In the genomic region with DNA sequence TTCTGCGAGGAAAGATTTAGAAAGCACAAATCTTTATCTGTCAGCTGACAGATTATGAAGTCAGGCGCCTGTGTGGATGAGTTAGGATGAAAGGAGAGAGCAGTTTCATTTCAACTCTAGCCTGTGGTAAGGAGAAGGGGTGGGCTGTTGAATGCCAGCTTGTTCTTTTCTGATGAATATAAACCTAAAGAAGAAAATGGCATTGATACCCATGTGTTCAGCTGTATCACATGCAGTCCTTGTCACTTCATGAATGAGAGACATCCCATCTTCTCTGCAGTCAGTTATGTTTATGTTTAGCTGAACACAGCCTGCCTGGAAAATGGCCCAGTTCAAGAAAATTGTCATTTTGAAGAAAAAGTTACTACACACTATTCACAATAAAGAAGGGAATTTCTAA, we compare ENCODE assay signal across 20 cellular contexts.
DNase-seq lines count a peak whose midpoint lies in the region; ATAC-seq, FAIRE-seq and TF ChIP-seq lines count a peak whose summit lies in the region.
"Had no signal": no experiment of that assay in that cellular context is flagged by ENCODE, and none has a peak within 500 bp of the region (broad histone marks: within the 10 kb centered on the region; RNA-seq: fewer than 3 reads in every experiment).

No MANE protein-coding gene starts in this region.

- no TSS peak for BruUV-seq in HepG2 (replicated peaks; lab: Mats Ljungman, UMichigan)

- no peak for TF ChIP-seq POLR2A in HepG2 (IDR thresholded peaks at IDR 0.05; ENCODE audit: insufficient read depth in 1 of 2, low read depth in 2 of 2, low read length in 2 of 2)

- FAIRE-seq in HepG2 (lab: Jason Lieb, UNC): no peak

- no peaks in the 10 kb centered on the region for H3K9me3 Mint-ChIP-seq in activated CD4-positive, alpha-beta T cell treated with anti-CD3 and anti-CD28 coated beads for 36 hours (ENCODE audit: low read depth)
- H3K9me3 Mint-ChIP-seq: neural progenitor cell had no signal

- WGBS in HepG2 (ENCODE audit: low lambda C conversion rate): 0% methylated on average over 2 of the region's 2 CpGs

- no peaks in the 10 kb centered on the region for H3K36me3 ChIP-seq in HepG2 (replicated peaks in 1 of 2; ENCODE audit: control insufficient read depth in 1 of 2, insufficient read depth in 2 of 2, low read length in 2 of 2)
- H3K36me3 ChIP-seq: BLaER1, breast epithelium, gastroesophageal sphincter, neural progenitor cell had no signal

- no peaks in the 10 kb centered on the region; a peak in 1 of 5 replicates for H3K27me3 ChIP-seq in HepG2 (ENCODE audit: control insufficient read depth in 1 of 2, insufficient read depth in 2 of 2, low read length in 2 of 2)
- H3K27me3 ChIP-seq: BLaER1, breast epithelium, gastroesophageal sphincter, neural progenitor cell had no signal

- in situ Hi-C loops in HepG2 (cut with HindIII; ENCODE audit: extremely low pct_ligation_motif_present, low pct_unique_long_range_greater_than_20kb): no loop called here

- intact Hi-C loops in activated CD4-positive, alpha-beta T cell treated with anti-CD3 and anti-CD28 coated beads for 36 hours (cut with DNase I, micrococcal nuclease): loop anchor here (5.0 to 10.0 kb wide), 2 partner anchors 250 to 347 kb away; partner anchors contain the start of gene RBMS3 (in 1 of the 2)
- intact Hi-C loops in HepG2 (cut with micrococcal nuclease; ENCODE audit: unreplicated experiment): no loop called here

- peaks cover 5% of the 10 kb centered on the region for H3K27me3 Mint-ChIP-seq in activated CD4-positive, alpha-beta T cell treated with anti-CD3 and anti-CD28 coated beads for 36 hours

- 0 out of 2 replicates have a peak, but pooled peaks cover 3% of the 10 kb centered on the region for H3K9me3 ChIP-seq in HepG2 (ENCODE audit: low read length)
- H3K9me3 ChIP-seq: BLaER1, breast epithelium, gastroesophageal sphincter had no signal

- peak; percentile 73 for ATAC-seq in activated CD4-positive, alpha-beta T cell treated with anti-CD3 and anti-CD28 coated beads for 36 hours
- peak; percentile 37 for ATAC-seq in GM19463 (IDR thresholded peaks at IDR 0.05; ENCODE audit: unreplicated experiment)
- ATAC-seq in HG03571 (IDR thresholded peaks at IDR 0.05; ENCODE audit: unreplicated experiment): peak; percentile 43
- ATAC-seq in HepG2: no peak
- ATAC-seq: gastroesophageal sphincter had no signal

- H3K4me3 ChIP-seq in HepG2 (replicated peaks in 1 of 3; ENCODE audit: insufficient read depth in 1 of 3, low read depth in 2 of 3, low read length in 3 of 3): no peak overlapping the region
- H3K4me3 ChIP-seq: BLaER1, breast epithelium, gastroesophageal sphincter, neural progenitor cell had no signal

- H3K4me3 Mint-ChIP-seq in activated CD4-positive, alpha-beta T cell treated with anti-CD3 and anti-CD28 coated beads for 36 hours: no peak overlapping the region
- H3K4me3 Mint-ChIP-seq: neural progenitor cell had no signal

- H3K9ac ChIP-seq in HepG2 (ENCODE audit: insufficient read depth, low read depth, low read length): no peak overlapping the region
- H3K9ac ChIP-seq: BLaER1, neural progenitor cell had no signal

- no peak for TF ChIP-seq CTCF in HepG2 (CRISPR knock-in tag; IDR thresholded peaks at IDR 0.05)

- TF ChIP-seq EP300 in HepG2 (IDR thresholded peaks at IDR 0.05; ENCODE audit: low read depth in 2 of 2, low read length in 2 of 2) (no peak), HepG2 (CRISPR knock-in tag; IDR thresholded peaks at IDR 0.05; ENCODE audit: borderline replicate concordance) (no peak)

- H3K79me2 ChIP-seq in HepG2 (ENCODE audit: insufficient read depth, low read length): no peaks in the 10 kb centered on the region

- TF ChIP-seq RAD21 in HepG2 (CRISPR knock-in tag; IDR thresholded peaks at IDR 0.05): no peak

- H3K4me2 ChIP-seq in HepG2 (ENCODE audit: low read depth, low read length): no peak overlapping the region
- H3K4me2 ChIP-seq: BLaER1, neural progenitor cell had no signal

- H3K4me1 Mint-ChIP-seq in activated CD4-positive, alpha-beta T cell treated with anti-CD3 and anti-CD28 coated beads for 36 hours: peaks cover 25% of the 10 kb centered on the region
- H3K4me1 Mint-ChIP-seq: neural progenitor cell had no signal

- peak overlapping the region; percentile 59 for H3K27ac Mint-ChIP-seq in activated CD4-positive, alpha-beta T cell treated with anti-CD3 and anti-CD28 coated beads for 36 hours
- H3K27ac Mint-ChIP-seq: neural progenitor cell had no signal

- peak; percentile 13 for DNase-seq in activated CD4-positive, alpha-beta T cell treated with anti-CD3 and anti-CD28 coated beads for 36 hours
- DNase-seq in activated CD4-positive, alpha-beta T cell treated with anti-CD3 and anti-CD28 coated beads, Interleukin-2, amount 50 U/mL, for 4 hours: no peak
- DNase-seq in foreskin melanocyte: peak; percentile 79
- DNase-seq in stimulated activated CD4-positive, alpha-beta T cell treated with anti-CD3 and anti-CD28 coated beads, Interleukin-2, amount 100 ng/mL, for 24 hours: no peak
- no peak for DNase-seq in NK-92 treated with Interleukin-12 subunit alpha and Interleukin-12 subunit beta, amount 100 ng/mL, for 24 hours (lab: John Stamatoyannopoulos, UW)
- no peak for DNase-seq in HepG2 (ENCODE audit: low spot score)
- DNase-seq: 8988T; activated CD8-positive, alpha-beta memory T cell treated with anti-CD3 and anti-CD28 coated beads, Interleukin-2, amount 50 U/mL, for 4 hours; Karpas-422; NCI-H1105 treated with DMSO at 0.1 percent for 48 hours; NCI-H2171 treated with DMSO at 0.1 percent for 48 hours; NCI-H82; SW 1271 had no signal

- H4K20me1 ChIP-seq in HepG2 (ENCODE audit: insufficient read depth, low read length): no peaks in the 10 kb centered on the region
- H4K20me1 ChIP-seq: BLaER1 had no signal

- no peaks in the 10 kb centered on the region for H3K36me3 Mint-ChIP-seq in activated CD4-positive, alpha-beta T cell treated with anti-CD3 and anti-CD28 coated beads for 36 hours (ENCODE audit: low read depth)
- H3K36me3 Mint-ChIP-seq: neural progenitor cell had no signal

- POLR2A ChIA-PET in activated CD4-positive, alpha-beta T cell treated with anti-CD3 and anti-CD28 coated beads for 36 hours (lab: Charles Lee): interaction anchor here (0.7 kb wide), 1 partner anchor 93 kb away, joined by 9 read pairs; no protein-coding TSS in a partner anchor
- POLR2A ChIA-PET in HepG2 (lab: Yijun Ruan, JAX): no interaction called here

- no peak overlapping the region for H3K27ac ChIP-seq in HepG2 (ENCODE audit: extremely low read length, insufficient read depth, low read length)
- H3K27ac ChIP-seq: BLaER1, breast epithelium, epithelial cell of prostate, gastroesophageal sphincter, neural progenitor cell had no signal

- no peak overlapping the region for H2AFZ ChIP-seq in HepG2 (ENCODE audit: low read length)
- H2AFZ ChIP-seq: neural progenitor cell had no signal

- CTCF ChIA-PET in activated CD4-positive, alpha-beta T cell treated with anti-CD3 and anti-CD28 coated beads for 36 hours (lab: Charles Lee): interaction anchor here (0.8 kb wide), 1 partner anchor 18 kb away, joined by 3 read pairs; no protein-coding TSS in a partner anchor
- CTCF ChIA-PET in HepG2 (lab: Yijun Ruan, JAX; ENCODE audit: low intra/inter-chr PET ratio, low total read pairs): no interaction called here

- no peaks in the 10 kb centered on the region for H3K4me1 ChIP-seq in HepG2 (ENCODE audit: insufficient read depth, low read length)
- H3K4me1 ChIP-seq: BLaER1, neural progenitor cell had no signal

TF ChIP-seq in HepG2, 621 proteins besides CTCF, POLR2A, EP300 and RAD21 (continues in another document):
- TF ChIP-seq ZNF230 (CRISPR knock-in tag; IDR thresholded peaks at IDR 0.05) (no peak), ZNF615 (CRISPR knock-in tag; IDR thresholded peaks at IDR 0.05; ENCODE audit: borderline replicate concordance) (no peak), HOXD1 (CRISPR knock-in tag; IDR thresholded peaks at IDR 0.05) (no peak), CHD2 (IDR thresholded peaks at IDR 0.05; ENCODE audit: low read depth, low read length) (no peak), ZNF275 (CRISPR knock-in tag; IDR thresholded peaks at IDR 0.05; ENCODE audit: borderline replicate concordance) (no peak), ZNF282 (IDR thresholded peaks at IDR 0.05; ENCODE audit: partially characterized antibody) (no peak), MTF2 (CRISPR knock-in tag; IDR thresholded peaks at IDR 0.05; ENCODE audit: borderline replicate concordance) (no peak)

Comparison
In these comparisons a context has a peak if more than half of its experiments do, and no peak if none do; other contexts are left out.
1. DNase-seq: peak in activated CD4-positive, alpha-beta T cell treated with anti-CD3 and anti-CD28 coated beads for 36 hours (single experiment) and foreskin melanocyte (single experiment); none in activated CD4-positive, alpha-beta T cell treated with anti-CD3 and anti-CD28 coated beads, Interleukin-2, amount 50 U/mL, for 4 hours (0 of 2), stimulated activated CD4-positive, alpha-beta T cell treated with anti-CD3 and anti-CD28 coated beads, Interleukin-2, amount 100 ng/mL, for 24 hours (0 of 2), NK-92 treated with Interleukin-12 subunit alpha and Interleukin-12 subunit beta, amount 100 ng/mL, for 24 hours (single experiment) and HepG2 (single experiment).